ENCODE assay signal across 10 cellular contexts in genomic region chr1:54384921-54385726, GRCh38. TPM values are rescaled to one million over a fixed set of nuclear protein-coding genes. Genes with fewer than 3 reads are reported as not detected.
DNase-seq lines count a peak whose midpoint lies in the region; ATAC-seq lines count a peak whose summit lies in the region.
"Had no signal": no experiment of that assay in that cellular context is flagged by ENCODE, and none has a peak within 500 bp of the region (broad histone marks: within the 10 kb centered on the region; RNA-seq: fewer than 3 reads in every experiment).

No MANE protein-coding gene starts in this region.

- H3K4me3 Mint-ChIP-seq in dendritic cell treated with granulocyte-macrophage colony-stimulating factor and Interleukin-4, amounts not matched to agents 40 ng/mL and 50 ng/mL, for 4 days = no peak overlapping the region
- H3K4me3 Mint-ChIP-seq: neural crest cell had no signal

- peak overlapping the region in 1 of 2 donors; percentile 40 for H3K9ac ChIP-seq in mucosa of rectum (ENCODE audit: low read depth in 1 of 2, low read length in 2 of 2)

- H3K27ac Mint-ChIP-seq in dendritic cell treated with granulocyte-macrophage colony-stimulating factor and Interleukin-4, amounts not matched to agents 40 ng/mL and 50 ng/mL, for 4 days = peak overlapping the region; percentile 18

- H3K27me3 Mint-ChIP-seq in dendritic cell treated with granulocyte-macrophage colony-stimulating factor and Interleukin-4, amounts not matched to agents 40 ng/mL and 50 ng/mL, for 4 days = no peaks in the 10 kb centered on the region

- H3K27me3 ChIP-seq in mucosa of rectum (ENCODE audit: control insufficient read depth in 2 of 2, insufficient read depth in 2 of 2, low read length in 2 of 2) = no peaks in the 10 kb centered on the region

- H3K4me3 ChIP-seq in mucosa of rectum (ENCODE audit: low read length in 2 of 2) = no peak overlapping the region

- H3K9me3 Mint-ChIP-seq in dendritic cell treated with granulocyte-macrophage colony-stimulating factor and Interleukin-4, amounts not matched to agents 40 ng/mL and 50 ng/mL, for 4 days = no peaks in the 10 kb centered on the region
- H3K9me3 Mint-ChIP-seq: neural crest cell had no signal

- H3K36me3 Mint-ChIP-seq in dendritic cell treated with granulocyte-macrophage colony-stimulating factor and Interleukin-4, amounts not matched to agents 40 ng/mL and 50 ng/mL, for 4 days (ENCODE audit: low read depth) = peaks cover 61% of the 10 kb centered on the region

- ATAC-seq in Right ventricle myocardium inferior = peak; percentile 74
- no peak for ATAC-seq in HG03159 (IDR thresholded peaks at IDR 0.05; ENCODE audit: unreplicated experiment)

- peak overlapping the region; percentile 69 to 70 for H3K27ac ChIP-seq in mucosa of rectum (ENCODE audit: low read depth in 2 of 2, low read length in 2 of 2)

- intact Hi-C loops in Right ventricle myocardium inferior (cut with DNase I) (no loop called here), cardiac septum (cut with DNase I) (no loop called here)
- intact Hi-C loops in dendritic cell treated with granulocyte-macrophage colony-stimulating factor and Interleukin-4, amounts not matched to agents 40 ng/mL and 50 ng/mL, for 4 days (cut with micrococcal nuclease) = no loop called here

- no peak for DNase-seq in Right ventricle myocardium inferior (ENCODE audit: missing footprints)
- DNase-seq in cardiac septum (ENCODE audit: low spot score) = no peak
- no peak for DNase-seq in DMS 273 treated with DMSO at 0.1 percent for 48 hours (lab: John Stamatoyannopoulos, UW)
- no peak for DNase-seq in NCI-H226
- DNase-seq in mucosa of gallbladder (ENCODE audit: low spot score) = no peak
- DNase-seq: COR-L47 had no signal

- H3K4me1 Mint-ChIP-seq in dendritic cell treated with granulocyte-macrophage colony-stimulating factor and Interleukin-4, amounts not matched to agents 40 ng/mL and 50 ng/mL, for 4 days (ENCODE audit: low read depth) = peaks cover 23% of the 10 kb centered on the region

- no peaks in the 10 kb centered on the region for H3K9me3 ChIP-seq in mucosa of rectum (ENCODE audit: control insufficient read depth in 2 of 2, low read length in 2 of 2)

- H3K36me3 ChIP-seq in mucosa of rectum (ENCODE audit: control insufficient read depth in 2 of 2, insufficient read depth in 2 of 2, low read length in 2 of 2) = peaks cover 2 to 21% of the 10 kb centered on the region in 2 donors

- H3K4me1 ChIP-seq in mucosa of rectum (ENCODE audit: control insufficient read depth in 2 of 2, insufficient read depth in 2 of 2, low read length in 2 of 2) = peaks cover 10 to 19% of the 10 kb centered on the region in 2 donors

RNA-seq across cellular contexts. Expression of gene SSBP3, which starts 21.1 kb away (rescaled TPM):
- 53.6 TPM for total RNA-seq in Right ventricle myocardium inferior
- total RNA-seq in cardiac septum = 45.4 TPM
- 110 TPM for total RNA-seq in mucosa of gallbladder
